Comparison of ENCODE assay signal across 1 cellular context in the genomic region with DNA sequence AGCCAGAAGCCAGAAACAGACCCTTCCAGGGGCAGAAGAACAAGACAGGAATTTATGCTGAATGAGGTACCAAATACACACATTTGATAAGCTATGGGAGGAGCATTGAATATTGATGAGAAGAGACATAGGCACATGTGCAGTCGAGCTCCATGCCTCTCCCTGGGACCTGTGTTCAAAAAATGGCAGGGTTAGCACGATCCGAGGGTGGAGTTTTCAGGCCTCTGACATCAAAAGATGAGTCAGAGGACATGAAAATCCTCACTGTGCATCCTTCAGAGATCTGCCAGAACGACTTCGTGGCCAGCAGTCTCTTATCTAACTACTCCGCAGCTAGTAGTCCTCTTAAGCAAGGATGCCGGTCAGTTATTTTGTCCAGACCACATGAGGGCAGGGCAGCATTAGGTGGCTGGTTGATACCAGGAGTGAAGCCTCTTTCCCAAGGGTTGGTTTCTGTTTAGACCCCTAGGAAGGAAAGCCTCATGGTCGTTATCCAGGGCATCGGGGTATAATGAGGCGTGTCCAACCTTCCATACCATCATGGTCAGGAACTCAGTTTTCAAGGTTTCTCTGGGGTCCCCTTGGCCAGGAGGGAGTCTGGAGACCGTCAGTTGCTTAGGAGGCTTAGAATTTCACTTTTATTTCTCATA.
TF ChIP-seq lines count a peak whose summit lies in the region.

No MANE protein-coding gene starts in this region.

TF ChIP-seq in K562, 482 proteins besides CTCF, POLR2A, EP300 and RAD21 (continued from another document and continues in another):
- TF ChIP-seq ATF1 (CRISPR knock-in tag; IDR thresholded peaks at IDR 0.05) = no peak
- peak; percentile 78 for TF ChIP-seq ATF1 (tag; IDR thresholded peaks at IDR 0.05)
- TF ChIP-seq RNF2 (IDR thresholded peaks at IDR 0.05) = peak; percentile 55; the same call in 1 of the 2 replicates
- TF ChIP-seq ZNF232 (CRISPR knock-in tag; IDR thresholded peaks at IDR 0.05) = no peak
- TF ChIP-seq TRIM24 (IDR thresholded peaks at IDR 0.05) = peak; percentile 66 to 78
- TF ChIP-seq CREM (IDR thresholded peaks at IDR 0.05; ENCODE audit: low read depth) = peak; percentile 86
- no peak; the same call in 1 of the 2 replicates for TF ChIP-seq HDGF (IDR thresholded peaks at IDR 0.05)
- TF ChIP-seq, protein P1, sequence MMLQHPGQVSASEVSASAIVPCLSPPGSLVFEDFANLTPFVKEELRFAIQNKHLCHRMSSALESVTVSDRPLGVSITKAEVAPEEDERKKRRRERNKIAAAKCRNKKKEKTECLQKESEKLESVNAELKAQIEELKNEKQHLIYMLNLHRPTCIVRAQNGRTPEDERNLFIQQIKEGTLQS (IDR thresholded peaks at IDR 0.05) = peak; percentile 95
- TF ChIP-seq, protein P1 (CRISPR knock-in tag; conservative IDR thresholded peaks at IDR 0.05) = peak; percentile 79
- TF ChIP-seq SMARCA4 (IDR thresholded peaks at IDR 0.05) = peak; percentile 93
- TF ChIP-seq, protein P2, sequence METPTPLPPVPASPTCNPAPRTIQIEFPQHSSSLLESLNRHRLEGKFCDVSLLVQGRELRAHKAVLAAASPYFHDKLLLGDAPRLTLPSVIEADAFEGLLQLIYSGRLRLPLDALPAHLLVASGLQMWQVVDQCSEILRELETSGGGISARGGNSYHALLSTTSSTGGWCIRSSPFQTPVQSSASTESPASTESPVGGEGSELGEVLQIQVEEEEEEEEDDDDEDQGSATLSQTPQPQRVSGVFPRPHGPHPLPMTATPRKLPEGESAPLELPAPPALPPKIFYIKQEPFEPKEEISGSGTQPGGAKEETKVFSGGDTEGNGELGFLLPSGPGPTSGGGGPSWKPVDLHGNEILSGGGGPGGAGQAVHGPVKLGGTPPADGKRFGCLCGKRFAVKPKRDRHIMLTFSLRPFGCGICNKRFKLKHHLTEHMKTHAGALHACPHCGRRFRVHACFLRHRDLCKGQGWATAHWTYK (CRISPR knock-in tag; IDR thresholded peaks at IDR 0.05) = 0 out of 2 replicates have a peak, but pooled peaks have one; percentile 44
- peak; percentile 99 for TF ChIP-seq ZKSCAN1 (IDR thresholded peaks at IDR 0.05; ENCODE audit: low read depth, low read length)
- TF ChIP-seq ZEB2 (IDR thresholded peaks at IDR 0.05) = peak; percentile 74; the same call in 1 of the 2 replicates
- TF ChIP-seq, protein P3, sequence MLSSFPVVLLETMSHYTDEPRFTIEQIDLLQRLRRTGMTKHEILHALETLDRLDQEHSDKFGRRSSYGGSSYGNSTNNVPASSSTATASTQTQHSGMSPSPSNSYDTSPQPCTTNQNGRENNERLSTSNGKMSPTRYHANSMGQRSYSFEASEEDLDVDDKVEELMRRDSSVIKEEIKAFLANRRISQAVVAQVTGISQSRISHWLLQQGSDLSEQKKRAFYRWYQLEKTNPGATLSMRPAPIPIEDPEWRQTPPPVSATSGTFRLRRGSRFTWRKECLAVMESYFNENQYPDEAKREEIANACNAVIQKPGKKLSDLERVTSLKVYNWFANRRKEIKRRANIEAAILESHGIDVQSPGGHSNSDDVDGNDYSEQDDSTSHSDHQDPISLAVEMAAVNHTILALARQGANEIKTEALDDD (IDR thresholded peaks at IDR 0.05) = peak; percentile 99
- TF ChIP-seq DPF2 (IDR thresholded peaks at IDR 0.05) = peak; percentile 85
- TF ChIP-seq, protein P4, sequence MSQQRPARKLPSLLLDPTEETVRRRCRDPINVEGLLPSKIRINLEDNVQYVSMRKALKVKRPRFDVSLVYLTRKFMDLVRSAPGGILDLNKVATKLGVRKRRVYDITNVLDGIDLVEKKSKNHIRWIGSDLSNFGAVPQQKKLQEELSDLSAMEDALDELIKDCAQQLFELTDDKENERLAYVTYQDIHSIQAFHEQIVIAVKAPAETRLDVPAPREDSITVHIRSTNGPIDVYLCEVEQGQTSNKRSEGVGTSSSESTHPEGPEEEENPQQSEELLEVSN (IDR thresholded peaks at IDR 0.05; ENCODE audit: borderline replicate concordance in 1 of 2, extremely low read depth in 1 of 2, insufficient read depth in 1 of 2, insufficient read length in 1 of 2, low read depth in 1 of 2, low read length in 1 of 2, poor library complexity in 1 of 2, severe bottlenecking in 1 of 2) = peak in 1 of 2 experiments; percentile 44
- peak; percentile 56 for TF ChIP-seq TAF1 (IDR thresholded peaks at IDR 0.05; ENCODE audit: control insufficient read depth, extremely low read depth, insufficient read depth, low read length, severe bottlenecking)
- TF ChIP-seq PCBP1 (IDR thresholded peaks at IDR 0.05; ENCODE audit: low read depth, low read length, poor library complexity, severe bottlenecking) = no peak
- TF ChIP-seq MAZ (CRISPR knock-in tag; conservative IDR thresholded peaks at IDR 0.05 in 1 of 2, IDR thresholded peaks at IDR 0.05 in 1 of 2) = peak in 1 of 2 experiments; percentile 69; a peak in 3 of 4 replicates
- TF ChIP-seq SMAD4 (CRISPR knock-in tag; conservative IDR thresholded peaks at IDR 0.05) = peak; percentile 24; the same call in 1 of the 2 replicates
- peak; percentile 86 for TF ChIP-seq ZNF324 (CRISPR knock-in tag; IDR thresholded peaks at IDR 0.05)
- peak; percentile 38; the same call in 1 of the 2 replicates for TF ChIP-seq ESRRA (IDR thresholded peaks at IDR 0.05; ENCODE audit: borderline replicate concordance, low read depth)
- TF ChIP-seq, protein P5, sequence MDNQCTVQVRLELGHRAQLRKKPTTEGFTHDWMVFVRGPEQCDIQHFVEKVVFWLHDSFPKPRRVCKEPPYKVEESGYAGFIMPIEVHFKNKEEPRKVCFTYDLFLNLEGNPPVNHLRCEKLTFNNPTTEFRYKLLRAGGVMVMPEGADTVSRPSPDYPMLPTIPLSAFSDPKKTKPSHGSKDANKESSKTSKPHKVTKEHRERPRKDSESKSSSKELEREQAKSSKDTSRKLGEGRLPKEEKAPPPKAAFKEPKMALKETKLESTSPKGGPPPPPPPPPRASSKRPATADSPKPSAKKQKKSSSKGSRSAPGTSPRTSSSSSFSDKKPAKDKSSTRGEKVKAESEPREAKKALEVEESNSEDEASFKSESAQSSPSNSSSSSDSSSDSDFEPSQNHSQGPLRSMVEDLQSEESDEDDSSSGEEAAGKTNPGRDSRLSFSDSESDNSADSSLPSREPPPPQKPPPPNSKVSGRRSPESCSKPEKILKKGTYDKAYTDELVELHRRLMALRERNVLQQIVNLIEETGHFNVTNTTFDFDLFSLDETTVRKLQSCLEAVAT (IDR thresholded peaks at IDR 0.05) = peak in 1 of 2 experiments; percentile 67; a peak in 2 of 4 replicates
- TF ChIP-seq, protein P6, sequence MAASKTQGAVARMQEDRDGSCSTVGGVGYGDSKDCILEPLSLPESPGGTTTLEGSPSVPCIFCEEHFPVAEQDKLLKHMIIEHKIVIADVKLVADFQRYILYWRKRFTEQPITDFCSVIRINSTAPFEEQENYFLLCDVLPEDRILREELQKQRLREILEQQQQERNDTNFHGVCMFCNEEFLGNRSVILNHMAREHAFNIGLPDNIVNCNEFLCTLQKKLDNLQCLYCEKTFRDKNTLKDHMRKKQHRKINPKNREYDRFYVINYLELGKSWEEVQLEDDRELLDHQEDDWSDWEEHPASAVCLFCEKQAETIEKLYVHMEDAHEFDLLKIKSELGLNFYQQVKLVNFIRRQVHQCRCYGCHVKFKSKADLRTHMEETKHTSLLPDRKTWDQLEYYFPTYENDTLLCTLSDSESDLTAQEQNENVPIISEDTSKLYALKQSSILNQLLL (CRISPR knock-in tag; IDR thresholded peaks at IDR 0.05; ENCODE audit: borderline replicate concordance) = no peak
- peak; percentile 94 for TF ChIP-seq ARID2 (IDR thresholded peaks at IDR 0.05)
- no peak for TF ChIP-seq ZNF133 (CRISPR knock-in tag; IDR thresholded peaks at IDR 0.05)
- TF ChIP-seq, protein P7, sequence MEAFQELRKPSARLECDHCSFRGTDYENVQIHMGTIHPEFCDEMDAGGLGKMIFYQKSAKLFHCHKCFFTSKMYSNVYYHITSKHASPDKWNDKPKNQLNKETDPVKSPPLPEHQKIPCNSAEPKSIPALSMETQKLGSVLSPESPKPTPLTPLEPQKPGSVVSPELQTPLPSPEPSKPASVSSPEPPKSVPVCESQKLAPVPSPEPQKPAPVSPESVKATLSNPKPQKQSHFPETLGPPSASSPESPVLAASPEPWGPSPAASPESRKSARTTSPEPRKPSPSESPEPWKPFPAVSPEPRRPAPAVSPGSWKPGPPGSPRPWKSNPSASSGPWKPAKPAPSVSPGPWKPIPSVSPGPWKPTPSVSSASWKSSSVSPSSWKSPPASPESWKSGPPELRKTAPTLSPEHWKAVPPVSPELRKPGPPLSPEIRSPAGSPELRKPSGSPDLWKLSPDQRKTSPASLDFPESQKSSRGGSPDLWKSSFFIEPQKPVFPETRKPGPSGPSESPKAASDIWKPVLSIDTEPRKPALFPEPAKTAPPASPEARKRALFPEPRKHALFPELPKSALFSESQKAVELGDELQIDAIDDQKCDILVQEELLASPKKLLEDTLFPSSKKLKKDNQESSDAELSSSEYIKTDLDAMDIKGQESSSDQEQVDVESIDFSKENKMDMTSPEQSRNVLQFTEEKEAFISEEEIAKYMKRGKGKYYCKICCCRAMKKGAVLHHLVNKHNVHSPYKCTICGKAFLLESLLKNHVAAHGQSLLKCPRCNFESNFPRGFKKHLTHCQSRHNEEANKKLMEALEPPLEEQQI (IDR thresholded peaks at IDR 0.05) = peak; percentile 68; the same call in 1 of the 2 replicates
- no peak for TF ChIP-seq ZZZ3 (IDR thresholded peaks at IDR 0.05)
- TF ChIP-seq, protein P8, sequence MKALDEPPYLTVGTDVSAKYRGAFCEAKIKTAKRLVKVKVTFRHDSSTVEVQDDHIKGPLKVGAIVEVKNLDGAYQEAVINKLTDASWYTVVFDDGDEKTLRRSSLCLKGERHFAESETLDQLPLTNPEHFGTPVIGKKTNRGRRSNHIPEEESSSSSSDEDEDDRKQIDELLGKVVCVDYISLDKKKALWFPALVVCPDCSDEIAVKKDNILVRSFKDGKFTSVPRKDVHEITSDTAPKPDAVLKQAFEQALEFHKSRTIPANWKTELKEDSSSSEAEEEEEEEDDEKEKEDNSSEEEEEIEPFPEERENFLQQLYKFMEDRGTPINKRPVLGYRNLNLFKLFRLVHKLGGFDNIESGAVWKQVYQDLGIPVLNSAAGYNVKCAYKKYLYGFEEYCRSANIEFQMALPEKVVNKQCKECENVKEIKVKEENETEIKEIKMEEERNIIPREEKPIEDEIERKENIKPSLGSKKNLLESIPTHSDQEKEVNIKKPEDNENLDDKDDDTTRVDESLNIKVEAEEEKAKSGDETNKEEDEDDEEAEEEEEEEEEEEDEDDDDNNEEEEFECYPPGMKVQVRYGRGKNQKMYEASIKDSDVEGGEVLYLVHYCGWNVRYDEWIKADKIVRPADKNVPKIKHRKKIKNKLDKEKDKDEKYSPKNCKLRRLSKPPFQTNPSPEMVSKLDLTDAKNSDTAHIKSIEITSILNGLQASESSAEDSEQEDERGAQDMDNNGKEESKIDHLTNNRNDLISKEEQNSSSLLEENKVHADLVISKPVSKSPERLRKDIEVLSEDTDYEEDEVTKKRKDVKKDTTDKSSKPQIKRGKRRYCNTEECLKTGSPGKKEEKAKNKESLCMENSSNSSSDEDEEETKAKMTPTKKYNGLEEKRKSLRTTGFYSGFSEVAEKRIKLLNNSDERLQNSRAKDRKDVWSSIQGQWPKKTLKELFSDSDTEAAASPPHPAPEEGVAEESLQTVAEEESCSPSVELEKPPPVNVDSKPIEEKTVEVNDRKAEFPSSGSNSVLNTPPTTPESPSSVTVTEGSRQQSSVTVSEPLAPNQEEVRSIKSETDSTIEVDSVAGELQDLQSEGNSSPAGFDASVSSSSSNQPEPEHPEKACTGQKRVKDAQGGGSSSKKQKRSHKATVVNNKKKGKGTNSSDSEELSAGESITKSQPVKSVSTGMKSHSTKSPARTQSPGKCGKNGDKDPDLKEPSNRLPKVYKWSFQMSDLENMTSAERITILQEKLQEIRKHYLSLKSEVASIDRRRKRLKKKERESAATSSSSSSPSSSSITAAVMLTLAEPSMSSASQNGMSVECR (CRISPR knock-in tag; IDR thresholded peaks at IDR 0.05) = no peak
- TF ChIP-seq ZNF507 (tag; conservative IDR thresholded peaks at IDR 0.05) = no peak
- no peak for TF ChIP-seq TCFL5 (CRISPR knock-in tag; conservative IDR thresholded peaks at IDR 0.05)
- TF ChIP-seq, protein P9, sequence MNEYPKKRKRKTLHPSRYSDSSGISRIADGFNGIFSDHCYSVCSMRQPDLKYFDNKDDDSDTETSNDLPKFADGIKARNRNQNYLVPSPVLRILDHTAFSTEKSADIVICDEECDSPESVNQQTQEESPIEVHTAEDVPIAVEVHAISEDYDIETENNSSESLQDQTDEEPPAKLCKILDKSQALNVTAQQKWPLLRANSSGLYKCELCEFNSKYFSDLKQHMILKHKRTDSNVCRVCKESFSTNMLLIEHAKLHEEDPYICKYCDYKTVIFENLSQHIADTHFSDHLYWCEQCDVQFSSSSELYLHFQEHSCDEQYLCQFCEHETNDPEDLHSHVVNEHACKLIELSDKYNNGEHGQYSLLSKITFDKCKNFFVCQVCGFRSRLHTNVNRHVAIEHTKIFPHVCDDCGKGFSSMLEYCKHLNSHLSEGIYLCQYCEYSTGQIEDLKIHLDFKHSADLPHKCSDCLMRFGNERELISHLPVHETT (CRISPR knock-in tag; conservative IDR thresholded peaks at IDR 0.05 in 1 of 2, IDR thresholded peaks at IDR 0.05 in 1 of 2) = 0 out of 4 replicates have a peak, but pooled peaks of 1 of the 2 experiments have one; percentile 45
- TF ChIP-seq, protein P10, sequence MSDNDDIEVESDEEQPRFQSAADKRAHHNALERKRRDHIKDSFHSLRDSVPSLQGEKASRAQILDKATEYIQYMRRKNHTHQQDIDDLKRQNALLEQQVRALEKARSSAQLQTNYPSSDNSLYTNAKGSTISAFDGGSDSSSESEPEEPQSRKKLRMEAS (CRISPR knock-in tag; IDR thresholded peaks at IDR 0.05) = peak; percentile 60; the same call in 1 of the 2 replicates
- TF ChIP-seq, protein P11, sequence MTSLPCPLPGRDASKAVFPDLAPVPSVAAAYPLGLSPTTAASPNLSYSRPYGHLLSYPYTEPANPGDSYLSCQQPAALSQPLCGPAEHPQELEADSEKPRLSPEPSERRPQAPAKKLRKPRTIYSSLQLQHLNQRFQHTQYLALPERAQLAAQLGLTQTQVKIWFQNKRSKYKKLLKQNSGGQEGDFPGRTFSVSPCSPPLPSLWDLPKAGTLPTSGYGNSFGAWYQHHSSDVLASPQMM (CRISPR knock-in tag; IDR thresholded peaks at IDR 0.05) = no peak
- TF ChIP-seq, protein P12, sequence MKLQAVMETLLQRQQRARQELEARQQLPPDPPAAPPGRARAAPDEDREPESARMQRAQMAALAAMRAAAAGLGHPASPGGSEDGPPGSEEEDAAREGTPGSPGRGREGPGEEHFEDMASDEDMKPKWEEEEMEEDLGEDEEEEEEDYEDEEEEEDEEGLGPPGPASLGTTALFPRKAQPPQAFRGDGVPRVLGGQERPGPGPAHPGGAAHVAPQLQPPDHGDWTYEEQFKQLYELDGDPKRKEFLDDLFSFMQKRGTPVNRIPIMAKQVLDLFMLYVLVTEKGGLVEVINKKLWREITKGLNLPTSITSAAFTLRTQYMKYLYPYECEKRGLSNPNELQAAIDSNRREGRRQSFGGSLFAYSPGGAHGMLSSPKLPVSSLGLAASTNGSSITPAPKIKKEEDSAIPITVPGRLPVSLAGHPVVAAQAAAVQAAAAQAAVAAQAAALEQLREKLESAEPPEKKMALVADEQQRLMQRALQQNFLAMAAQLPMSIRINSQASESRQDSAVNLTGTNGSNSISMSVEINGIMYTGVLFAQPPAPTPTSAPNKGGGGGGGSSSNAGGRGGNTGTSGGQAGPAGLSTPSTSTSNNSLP (IDR thresholded peaks at IDR 0.05; ENCODE audit: borderline replicate concordance, low read depth, low read length) = peak; percentile 77; the same call in 1 of the 2 replicates
